In genomic region chr15:51752918-51753317, GRCh38 we compare ENCODE assay signal across 14 cellular contexts. TPM values are rescaled to one million over a fixed set of nuclear protein-coding genes. Genes with fewer than 3 reads are reported as not detected.
DNase-seq lines count a peak whose midpoint lies in the region; ATAC-seq and TF ChIP-seq lines count a peak whose summit lies in the region.
"Had no signal": no experiment of that assay in that cellular context is flagged by ENCODE, and none has a peak within 500 bp of the region (broad histone marks: within the 10 kb centered on the region; RNA-seq: fewer than 3 reads in every experiment).

No MANE protein-coding gene starts in this region.

- no peak for DNase-seq in stimulated activated naive CD8-positive, alpha-beta T cell treated with anti-CD3 and anti-CD28 coated beads, Interleukin-15, amount 100 ng/mL, for 72 hours
- DNase-seq in activated CD4-positive, alpha-beta memory T cell treated with anti-CD3 and anti-CD28 coated beads, Interleukin-2, amount 10 ng/mL, durations not matched to agents 7 days and 5 days: no peak
- DNase-seq in memory B cell (ENCODE audit: low spot score in 2 of 2): no peak
- no peak for DNase-seq in OCI-M2 (lab: John Stamatoyannopoulos, UW; ENCODE audit: unreplicated experiment)
- no peak for DNase-seq in NCI-H1436 (lab: John Stamatoyannopoulos, UW)
- DNase-seq in foreskin fibroblast: no peak
- DNase-seq: erythroblast; MG63; NCI-H524; occipital lobe; SHP77 treated with DMSO at 0.1 percent for 48 hours; stimulated activated CD4-positive, alpha-beta T cell treated with anti-CD3 and anti-CD28 coated beads, Interleukin-1b, Interleukin-23, amount 100 ng/mL, for 48 hours had no signal

- no peaks in the 10 kb centered on the region for H3K9me3 Mint-ChIP-seq in stimulated activated naive CD8-positive, alpha-beta T cell treated with anti-CD3 and anti-CD28 coated beads, Interleukin-15, Interleukin-2, amounts not matched to agents 100 ng/mL and 50 ng/mL, for 24 hours
- no peaks in the 10 kb centered on the region for H3K9me3 Mint-ChIP-seq in stimulated activated naive CD8-positive, alpha-beta T cell treated with anti-CD3 and anti-CD28 coated beads, Interleukin-15, amount 100 ng/mL, for 72 hours
- peaks cover 3% of the 10 kb centered on the region for H3K9me3 Mint-ChIP-seq in activated CD4-positive, alpha-beta memory T cell treated with anti-CD3 and anti-CD28 coated beads, Interleukin-2, amount 10 ng/mL, durations not matched to agents 7 days and 5 days
- no peaks in the 10 kb centered on the region for H3K9me3 Mint-ChIP-seq in memory B cell

- no peak overlapping the region for H3K4me3 ChIP-seq in foreskin fibroblast (ENCODE audit: low read depth in 1 of 2, low read length in 2 of 2)

- H3K4me3 Mint-ChIP-seq in stimulated activated naive CD8-positive, alpha-beta T cell treated with anti-CD3 and anti-CD28 coated beads, Interleukin-15, Interleukin-2, amounts not matched to agents 100 ng/mL and 50 ng/mL, for 24 hours: peak overlapping the region; percentile 40
- peak overlapping the region in 1 of 2 donors; percentile 48 for H3K4me3 Mint-ChIP-seq in stimulated activated naive CD8-positive, alpha-beta T cell treated with anti-CD3 and anti-CD28 coated beads, Interleukin-15, amount 100 ng/mL, for 72 hours
- peak overlapping the region; percentile 47 for H3K4me3 Mint-ChIP-seq in activated CD4-positive, alpha-beta memory T cell treated with anti-CD3 and anti-CD28 coated beads, Interleukin-2, amount 10 ng/mL, durations not matched to agents 7 days and 5 days
- H3K4me3 Mint-ChIP-seq in memory B cell: peak overlapping the region; percentile 46

- POLR2A ChIA-PET in activated CD4-positive, alpha-beta memory T cell treated with anti-CD3 and anti-CD28 coated beads, Interleukin-2, amount 10 ng/mL, durations not matched to agents 7 days and 5 days (lab: Charles Lee): interaction anchor here (3.4 kb wide), 1 partner anchor 16 kb away, joined by 16 read pairs; the partner anchor contains the start of gene LYSMD2

- TF ChIP-seq CTCF in foreskin fibroblast (IDR thresholded peaks at IDR 0.05; ENCODE audit: low read depth, low read length): no peak

- H3K36me3 Mint-ChIP-seq in stimulated activated naive CD8-positive, alpha-beta T cell treated with anti-CD3 and anti-CD28 coated beads, Interleukin-15, Interleukin-2, amounts not matched to agents 100 ng/mL and 50 ng/mL, for 24 hours (ENCODE audit: low read depth): no peaks in the 10 kb centered on the region
- H3K36me3 Mint-ChIP-seq in activated CD4-positive, alpha-beta memory T cell treated with anti-CD3 and anti-CD28 coated beads, Interleukin-2, amount 10 ng/mL, durations not matched to agents 7 days and 5 days (ENCODE audit: low read depth): peaks cover 3% of the 10 kb centered on the region
- peaks cover 4% of the 10 kb centered on the region for H3K36me3 Mint-ChIP-seq in memory B cell

- H3K27ac Mint-ChIP-seq in stimulated activated naive CD8-positive, alpha-beta T cell treated with anti-CD3 and anti-CD28 coated beads, Interleukin-15, Interleukin-2, amounts not matched to agents 100 ng/mL and 50 ng/mL, for 24 hours: no peak overlapping the region
- no peak overlapping the region for H3K27ac Mint-ChIP-seq in stimulated activated naive CD8-positive, alpha-beta T cell treated with anti-CD3 and anti-CD28 coated beads, Interleukin-15, amount 100 ng/mL, for 72 hours
- no peak overlapping the region for H3K27ac Mint-ChIP-seq in activated CD4-positive, alpha-beta memory T cell treated with anti-CD3 and anti-CD28 coated beads, Interleukin-2, amount 10 ng/mL, durations not matched to agents 7 days and 5 days
- peak overlapping the region; percentile 83 for H3K27ac Mint-ChIP-seq in memory B cell

- peaks cover 20% of the 10 kb centered on the region for H3K27me3 Mint-ChIP-seq in stimulated activated naive CD8-positive, alpha-beta T cell treated with anti-CD3 and anti-CD28 coated beads, Interleukin-15, Interleukin-2, amounts not matched to agents 100 ng/mL and 50 ng/mL, for 24 hours
- H3K27me3 Mint-ChIP-seq in stimulated activated naive CD8-positive, alpha-beta T cell treated with anti-CD3 and anti-CD28 coated beads, Interleukin-15, amount 100 ng/mL, for 72 hours: peaks cover 27% of the 10 kb centered on the region
- H3K27me3 Mint-ChIP-seq in activated CD4-positive, alpha-beta memory T cell treated with anti-CD3 and anti-CD28 coated beads, Interleukin-2, amount 10 ng/mL, durations not matched to agents 7 days and 5 days: peaks cover 32% of the 10 kb centered on the region
- no peaks in the 10 kb centered on the region for H3K27me3 Mint-ChIP-seq in memory B cell

- CTCF ChIA-PET in activated CD4-positive, alpha-beta memory T cell treated with anti-CD3 and anti-CD28 coated beads, Interleukin-2, amount 10 ng/mL, durations not matched to agents 7 days and 5 days (lab: Charles Lee): interaction anchor here (1.5 kb wide), 1 partner anchor 15 kb away, joined by 3 read pairs; the partner anchor contains the start of gene LYSMD2

- peaks cover 17% of the 10 kb centered on the region for H3K4me1 Mint-ChIP-seq in stimulated activated naive CD8-positive, alpha-beta T cell treated with anti-CD3 and anti-CD28 coated beads, Interleukin-15, Interleukin-2, amounts not matched to agents 100 ng/mL and 50 ng/mL, for 24 hours (ENCODE audit: low read depth)
- H3K4me1 Mint-ChIP-seq in stimulated activated naive CD8-positive, alpha-beta T cell treated with anti-CD3 and anti-CD28 coated beads, Interleukin-15, amount 100 ng/mL, for 72 hours: peaks cover 41% of the 10 kb centered on the region
- peaks cover 24% of the 10 kb centered on the region for H3K4me1 Mint-ChIP-seq in activated CD4-positive, alpha-beta memory T cell treated with anti-CD3 and anti-CD28 coated beads, Interleukin-2, amount 10 ng/mL, durations not matched to agents 7 days and 5 days
- peaks cover 39% of the 10 kb centered on the region for H3K4me1 Mint-ChIP-seq in memory B cell

- no peak for ATAC-seq in stimulated activated naive CD8-positive, alpha-beta T cell treated with anti-CD3 and anti-CD28 coated beads, Interleukin-15, amount 100 ng/mL, for 72 hours
- ATAC-seq in memory B cell (ENCODE audit: low read depth): no peak
- no peak for ATAC-seq in HG02973 (IDR thresholded peaks at IDR 0.05; ENCODE audit: unreplicated experiment)

RNA-seq across cellular contexts. Expression of gene TMOD2, which starts 1.5 kb away (rescaled TPM):
- 1 to 10 TPM; 6.2 to 6.5 TPM for total RNA-seq in activated CD4-positive, alpha-beta memory T cell treated with anti-CD3 and anti-CD28 coated beads, Interleukin-2, amount 10 ng/mL, durations not matched to agents 7 days and 5 days

RNA-seq across cellular contexts. Expression of gene LYSMD2, which starts 15.5 kb away (rescaled TPM):
- total RNA-seq in activated CD4-positive, alpha-beta memory T cell treated with anti-CD3 and anti-CD28 coated beads, Interleukin-2, amount 10 ng/mL, durations not matched to agents 7 days and 5 days: 10 to 100 TPM; 14.8 to 14.9 TPM
